Comparison of ENCODE assay signal across 31 cellular contexts in genomic region chr3:58104712-58105111, GRCh38.
DNase-seq lines count a peak whose midpoint lies in the region; ATAC-seq and TF ChIP-seq lines count a peak whose summit lies in the region.
"Had no signal": no experiment of that assay in that cellular context is flagged by ENCODE, and none has a peak within 500 bp of the region (broad histone marks: within the 10 kb centered on the region; RNA-seq: fewer than 3 reads in every experiment).

No MANE protein-coding gene starts in this region.

- no TSS peak for BruUV-seq in MCF 10A (replicated peaks; lab: Mats Ljungman, UMichigan)

- CTCF ChIA-PET in MCF 10A (lab: Yijun Ruan, JAX), result interaction anchor here (0.7 kb wide), 1 partner anchor 142 kb away, joined by 8 read pairs; no protein-coding TSS in a partner anchor

- H3K9me2 ChIP-seq in hepatocyte (replicated peaks; ENCODE audit: insufficient read depth), result no peaks in the 10 kb centered on the region

- peak overlapping the region; percentile 85 for H3K27ac ChIP-seq in hepatocyte
- H3K27ac ChIP-seq in left lung, result no peak overlapping the region
- H3K27ac ChIP-seq: cardiac muscle cell, coronary artery, WERI-Rb-1 had no signal

- intact Hi-C loops in MCF 10A (cut with micrococcal nuclease) (no loop called here), left lung (cut with DNase I) (no loop called here)

- H3K4me3 Mint-ChIP-seq in MCF 10A (ENCODE audit: unreplicated experiment) (no peak overlapping the region), progenitor cell of endocrine pancreas (ENCODE audit: low read depth) (no peak overlapping the region), type B pancreatic cell (no peak overlapping the region)
- H3K4me3 Mint-ChIP-seq: activated CD4-positive, alpha-beta T cell treated with anti-CD3 and anti-CD28 coated beads, Interleukin-2, amount 10 ng/mL, durations not matched to agents 7 days and 5 days; activated T-cell treated with anti-CD3 and anti-CD28 coated beads, Interleukin-2, amount 50 U/mL, for 4 hours; CD4-positive, CD25-positive, alpha-beta regulatory T cell; immature natural killer cell; natural killer cell had no signal

- H2AFZ ChIP-seq in hepatocyte, result no peak overlapping the region

- H3K4me1 ChIP-seq in hepatocyte (ENCODE audit: insufficient read depth) (peaks cover 36% of the 10 kb centered on the region), left lung (no peaks in the 10 kb centered on the region)

- no peaks in the 10 kb centered on the region for H3K27me3 ChIP-seq in hepatocyte
- no peaks in the 10 kb centered on the region for H3K27me3 ChIP-seq in left lung
- H3K27me3 ChIP-seq: cardiac muscle cell had no signal

- no peak for ATAC-seq in left lung
- ATAC-seq: activated T-cell treated with anti-CD3 and anti-CD28 coated beads, Interleukin-2, amount 50 U/mL, for 4 hours; esophagus mucosa; GM12878; natural killer cell; Panc1 had no signal

- no peak overlapping the region for H3K4me2 ChIP-seq in hepatocyte

- H4K20me1 ChIP-seq in hepatocyte (ENCODE audit: insufficient read depth, poor library complexity, severe bottlenecking), result no peaks in the 10 kb centered on the region

- in situ Hi-C loops in T47D (cut with HindIII; ENCODE audit: low pct_unique_long_range_greater_than_20kb, low sequenced_read_pairs), result no loop called here
- in situ Hi-C loops in GM13976 (cut with MboI; ENCODE audit: low sequenced_read_pairs, unreplicated experiment), result no loop called here

- H3K36me3 Mint-ChIP-seq in MCF 10A (ENCODE audit: insufficient read depth, unreplicated experiment) (peaks cover 96% of the 10 kb centered on the region), progenitor cell of endocrine pancreas (ENCODE audit: insufficient read depth) (peaks cover 39% of the 10 kb centered on the region), type B pancreatic cell (peaks cover 45% of the 10 kb centered on the region)

- POLR2A ChIA-PET in MCF 10A (lab: Yijun Ruan, JAX), result no interaction called here

- TF ChIP-seq CTCF in MCF 10A (IDR thresholded peaks at IDR 0.05; ENCODE audit: unreplicated experiment) (no peak), hepatocyte (IDR thresholded peaks at IDR 0.05; ENCODE audit: poor library complexity) (no peak), progenitor cell of endocrine pancreas (IDR thresholded peaks at IDR 0.05; ENCODE audit: unreplicated experiment) (no peak), type B pancreatic cell (conservative IDR thresholded peaks at IDR 0.05) (no peak), left lung (IDR thresholded peaks at IDR 0.05) (no peak), GM13976 (IDR thresholded peaks at IDR 0.05; ENCODE audit: borderline replicate concordance, control extremely low read depth, extremely low read depth, insufficient read depth, missing control alignments) (no peak)

- peaks cover 2% of the 10 kb centered on the region for H3K4me1 Mint-ChIP-seq in MCF 10A (ENCODE audit: insufficient read depth, unreplicated experiment)
- H3K4me1 Mint-ChIP-seq in progenitor cell of endocrine pancreas (ENCODE audit: low read depth), result peaks cover 22% of the 10 kb centered on the region
- peaks cover 9% of the 10 kb centered on the region for H3K4me1 Mint-ChIP-seq in type B pancreatic cell (ENCODE audit: unreplicated experiment)

- H3K4me3 ChIP-seq in hepatocyte, result no peak overlapping the region
- H3K4me3 ChIP-seq in left lung, result no peak overlapping the region
- H3K4me3 ChIP-seq: cardiac muscle cell, coronary artery, GM12878 had no signal

- WGBS in hepatocyte (ENCODE audit: low lambda C conversion rate, missing lambda C conversion rate), result 100% methylated on average over 2 of the region's 2 CpGs

- no peaks in the 10 kb centered on the region for H3K9me3 Mint-ChIP-seq in MCF 10A (ENCODE audit: unreplicated experiment)
- no peaks in the 10 kb centered on the region for H3K9me3 Mint-ChIP-seq in progenitor cell of endocrine pancreas (ENCODE audit: low read depth)
- H3K9me3 Mint-ChIP-seq in type B pancreatic cell, result no peaks in the 10 kb centered on the region
- H3K9me3 Mint-ChIP-seq: activated CD4-positive, alpha-beta T cell treated with anti-CD3 and anti-CD28 coated beads, Interleukin-2, amount 10 ng/mL, durations not matched to agents 7 days and 5 days; activated T-cell treated with anti-CD3 and anti-CD28 coated beads, Interleukin-2, amount 50 U/mL, for 4 hours; CD4-positive, CD25-positive, alpha-beta regulatory T cell; immature natural killer cell; natural killer cell had no signal

- no peaks in the 10 kb centered on the region for H3K9me3 ChIP-seq in hepatocyte (ENCODE audit: low read depth)
- H3K9me3 ChIP-seq in left lung, result no peaks in the 10 kb centered on the region

- H3K36me3 ChIP-seq in hepatocyte (replicated peaks; ENCODE audit: insufficient read depth, low read depth) (no peaks in the 10 kb centered on the region), left lung (peaks cover 0 to 73% of the 10 kb centered on the region in 2 donors)

- peak; percentile 37 to 86 for DNase-seq in T47D (ENCODE audit: low read depth in 1 of 2, low spot score in 1 of 2)
- no peak for DNase-seq in MCF 10A (ENCODE audit: unreplicated experiment)
- no peak for DNase-seq in hepatocyte (ENCODE audit: low spot score)
- no peak for DNase-seq in progenitor cell of endocrine pancreas (ENCODE audit: low spot score, unreplicated experiment)
- DNase-seq in type B pancreatic cell (ENCODE audit: extremely low spot score, unreplicated experiment), result no peak
- no peak for DNase-seq in left lung
- no peak for DNase-seq in GM13976 (ENCODE audit: low spot score)
- DNase-seq in NCI-H69 (lab: John Stamatoyannopoulos, UW), result no peak
- DNase-seq: 8988T; activated CD4-positive, alpha-beta T cell treated with anti-CD3 and anti-CD28 coated beads, Interleukin-2, amount 10 ng/mL, durations not matched to agents 7 days and 5 days; activated naive CD4-positive, alpha-beta T cell treated with Interleukin-2 at 50 U/mL for 16 hours; activated T-cell treated with anti-CD3 and anti-CD28 coated beads, Interleukin-2, amount 50 U/mL, for 4 hours; CD4-positive, CD25-positive, alpha-beta regulatory T cell; effector memory CD4-positive, alpha-beta T cell; EL; GOT3; hippocampal formation; immature natural killer cell; midbrain; natural killer cell; NCI-H510A treated with DMSO at 0.1 percent for 48 hours; SHP77 treated with DMSO at 0.1 percent for 48 hours; stimulated activated CD4-positive, alpha-beta T cell treated with anti-CD3 and anti-CD28 coated beads, Interleukin-4, amount 100 ng/mL, for 1 hour; SW 1271; T-helper 9 cell; WERI-Rb-1 had no signal

- H3K27me3 Mint-ChIP-seq in MCF 10A (ENCODE audit: insufficient read depth, unreplicated experiment) (no peaks in the 10 kb centered on the region), progenitor cell of endocrine pancreas (no peaks in the 10 kb centered on the region), type B pancreatic cell (no peaks in the 10 kb centered on the region)
- H3K27me3 Mint-ChIP-seq: activated CD4-positive, alpha-beta T cell treated with anti-CD3 and anti-CD28 coated beads, Interleukin-2, amount 10 ng/mL, durations not matched to agents 7 days and 5 days; CD4-positive, CD25-positive, alpha-beta regulatory T cell had no signal

- no peak overlapping the region for H3K27ac Mint-ChIP-seq in MCF 10A (ENCODE audit: low read depth, unreplicated experiment)
- peak overlapping the region; percentile 37 for H3K27ac Mint-ChIP-seq in progenitor cell of endocrine pancreas
- peak overlapping the region; percentile 63 for H3K27ac Mint-ChIP-seq in type B pancreatic cell
- H3K27ac Mint-ChIP-seq: activated CD4-positive, alpha-beta T cell treated with anti-CD3 and anti-CD28 coated beads, Interleukin-2, amount 10 ng/mL, durations not matched to agents 7 days and 5 days; CD4-positive, CD25-positive, alpha-beta regulatory T cell; immature natural killer cell; natural killer cell had no signal

- peaks cover 10% of the 10 kb centered on the region for H3K79me2 ChIP-seq in hepatocyte

Comparison
In these comparisons a context has a peak if more than half of its experiments do, and no peak if none do; other contexts are left out.
1. DNase-seq: peak in T47D (2 of 2); none in MCF 10A (single experiment), hepatocyte (single experiment), progenitor cell of endocrine pancreas (single experiment), type B pancreatic cell (single experiment), left lung (0 of 2), GM13976 (single experiment) and NCI-H69 (single experiment).